1 cellular context compared by ENCODE assay signal in genomic region chr1:238710697-238711096, GRCh38.
TF ChIP-seq lines count a peak whose summit lies in the region.

No MANE protein-coding gene starts in this region.

TF ChIP-seq in SK-N-SH, 30 proteins besides CTCF, POLR2A, EP300 and RAD21 (continued from another document):
- TF ChIP-seq EZH2phosphoT487 (IDR thresholded peaks at IDR 0.05; ENCODE audit: borderline replicate concordance, low read depth), result no peak
- no peak for TF ChIP-seq NRF1 (IDR thresholded peaks at IDR 0.05; ENCODE audit: low read depth, low read length)
- TF ChIP-seq MEF2A (IDR thresholded peaks at IDR 0.05; ENCODE audit: borderline replicate concordance, low read depth), result no peak
- no peak for TF ChIP-seq TCF12 (IDR thresholded peaks at IDR 0.05)
- TF ChIP-seq NFIC (IDR thresholded peaks at IDR 0.05; ENCODE audit: borderline replicate concordance), result no peak
- no peak for TF ChIP-seq MAX (IDR thresholded peaks at IDR 0.05; ENCODE audit: low read depth)
